In the genomic region with DNA sequence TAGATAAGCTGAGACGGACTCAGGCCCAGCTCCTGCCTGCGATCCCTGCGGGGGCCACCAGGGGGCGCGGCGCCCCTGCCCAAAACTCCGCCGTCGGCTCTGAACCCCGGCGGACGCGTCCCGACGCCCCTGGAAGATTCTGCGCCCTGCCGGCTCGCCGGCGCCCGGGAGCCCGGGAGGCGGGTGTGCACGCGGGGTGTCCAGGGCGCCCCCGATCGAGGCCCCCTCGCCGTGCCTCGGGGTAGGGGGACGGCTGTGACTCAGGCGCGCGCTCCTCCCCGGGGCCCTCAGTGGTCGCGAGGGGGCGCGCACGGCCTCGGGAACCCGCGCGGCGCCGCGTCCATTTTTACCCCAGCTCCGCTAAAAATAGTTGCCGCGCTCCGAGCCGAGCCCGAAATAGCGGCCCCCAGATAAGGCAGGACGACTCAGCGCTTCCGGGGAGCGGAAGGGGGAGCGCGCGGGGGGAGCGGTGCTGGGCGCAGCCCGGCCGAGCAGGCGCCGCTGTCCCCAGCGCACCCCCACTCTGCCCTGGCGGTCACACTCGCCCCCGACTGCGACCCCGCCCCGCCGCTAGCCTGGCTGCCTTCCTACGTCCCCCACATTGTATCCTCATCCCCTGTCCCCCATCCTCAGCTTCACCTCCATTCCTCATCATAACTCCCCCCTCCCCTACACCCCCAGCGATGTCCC, we compare ENCODE assay signal across 1 cellular context.
TF ChIP-seq lines count a peak whose summit lies in the region.

No MANE protein-coding gene starts in this region.

TF ChIP-seq in K562, 482 proteins besides CTCF, POLR2A, EP300 and RAD21 (continued from another document and continues in another):
- TF ChIP-seq JUN (IDR thresholded peaks at IDR 0.05; ENCODE audit: borderline replicate concordance, low read depth, low read length), result peak; percentile 61; the same call in 1 of the 2 replicates
- no peak for TF ChIP-seq JUN (CRISPR knock-in tag; IDR thresholded peaks at IDR 0.05; ENCODE audit: borderline replicate concordance)
- TF ChIP-seq, protein P1, sequence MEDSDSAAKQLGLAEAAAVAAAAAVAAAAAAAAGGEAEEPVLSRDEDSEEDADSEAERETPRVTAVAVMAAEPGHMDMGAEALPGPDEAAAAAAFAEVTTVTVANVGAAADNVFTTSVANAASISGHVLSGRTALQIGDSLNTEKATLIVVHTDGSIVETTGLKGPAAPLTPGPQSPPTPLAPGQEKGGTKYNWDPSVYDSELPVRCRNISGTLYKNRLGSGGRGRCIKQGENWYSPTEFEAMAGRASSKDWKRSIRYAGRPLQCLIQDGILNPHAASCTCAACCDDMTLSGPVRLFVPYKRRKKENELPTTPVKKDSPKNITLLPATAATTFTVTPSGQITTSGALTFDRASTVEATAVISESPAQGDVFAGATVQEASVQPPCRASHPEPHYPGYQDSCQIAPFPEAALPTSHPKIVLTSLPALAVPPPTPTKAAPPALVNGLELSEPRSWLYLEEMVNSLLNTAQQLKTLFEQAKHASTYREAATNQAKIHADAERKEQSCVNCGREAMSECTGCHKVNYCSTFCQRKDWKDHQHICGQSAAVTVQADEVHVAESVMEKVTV (CRISPR knock-in tag; IDR thresholded peaks at IDR 0.05), result peak; percentile 94
- TF ChIP-seq ETV5 (CRISPR knock-in tag; IDR thresholded peaks at IDR 0.05; ENCODE audit: low read depth), result peak; percentile 100
- no peak for TF ChIP-seq BRD9 (IDR thresholded peaks at IDR 0.05; ENCODE audit: low read depth, partially characterized antibody)
- no peak for TF ChIP-seq RBM15 (IDR thresholded peaks at IDR 0.05; ENCODE audit: insufficient read depth, low read length)
- TF ChIP-seq, protein P2, sequence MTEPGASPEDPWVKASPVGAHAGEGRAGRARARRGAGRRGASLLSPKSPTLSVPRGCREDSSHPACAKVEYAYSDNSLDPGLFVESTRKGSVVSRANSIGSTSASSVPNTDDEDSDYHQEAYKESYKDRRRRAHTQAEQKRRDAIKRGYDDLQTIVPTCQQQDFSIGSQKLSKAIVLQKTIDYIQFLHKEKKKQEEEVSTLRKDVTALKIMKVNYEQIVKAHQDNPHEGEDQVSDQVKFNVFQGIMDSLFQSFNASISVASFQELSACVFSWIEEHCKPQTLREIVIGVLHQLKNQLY (CRISPR knock-in tag; conservative IDR thresholded peaks at IDR 0.05), result no peak
- TF ChIP-seq ETS2 (tag; IDR thresholded peaks at IDR 0.05; ENCODE audit: borderline replicate concordance, poor library complexity, severe bottlenecking), result peak; percentile 75
- 0 out of 2 replicates have a peak, but pooled peaks have one; percentile 40 for TF ChIP-seq ERF (CRISPR knock-in tag; IDR thresholded peaks at IDR 0.05)
- no peak for TF ChIP-seq MIER1 (IDR thresholded peaks at IDR 0.05; ENCODE audit: low read depth)
- TF ChIP-seq, protein P3, sequence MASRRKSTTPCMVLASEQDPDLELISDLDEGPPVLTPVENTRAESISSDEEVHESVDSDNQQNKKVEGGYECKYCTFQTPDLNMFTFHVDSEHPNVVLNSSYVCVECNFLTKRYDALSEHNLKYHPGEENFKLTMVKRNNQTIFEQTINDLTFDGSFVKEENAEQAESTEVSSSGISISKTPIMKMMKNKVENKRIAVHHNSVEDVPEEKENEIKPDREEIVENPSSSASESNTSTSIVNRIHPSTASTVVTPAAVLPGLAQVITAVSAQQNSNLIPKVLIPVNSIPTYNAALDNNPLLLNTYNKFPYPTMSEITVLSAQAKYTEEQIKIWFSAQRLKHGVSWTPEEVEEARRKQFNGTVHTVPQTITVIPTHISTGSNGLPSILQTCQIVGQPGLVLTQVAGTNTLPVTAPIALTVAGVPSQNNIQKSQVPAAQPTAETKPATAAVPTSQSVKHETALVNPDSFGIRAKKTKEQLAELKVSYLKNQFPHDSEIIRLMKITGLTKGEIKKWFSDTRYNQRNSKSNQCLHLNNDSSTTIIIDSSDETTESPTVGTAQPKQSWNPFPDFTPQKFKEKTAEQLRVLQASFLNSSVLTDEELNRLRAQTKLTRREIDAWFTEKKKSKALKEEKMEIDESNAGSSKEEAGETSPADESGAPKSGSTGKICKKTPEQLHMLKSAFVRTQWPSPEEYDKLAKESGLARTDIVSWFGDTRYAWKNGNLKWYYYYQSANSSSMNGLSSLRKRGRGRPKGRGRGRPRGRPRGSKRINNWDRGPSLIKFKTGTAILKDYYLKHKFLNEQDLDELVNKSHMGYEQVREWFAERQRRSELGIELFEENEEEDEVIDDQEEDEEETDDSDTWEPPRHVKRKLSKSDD (conservative IDR thresholded peaks at IDR 0.05; ENCODE audit: low read length), result no peak
- 0 out of 2 replicates have a peak, but pooled peaks have one; percentile 24 for TF ChIP-seq MTA2 (IDR thresholded peaks at IDR 0.05; ENCODE audit: low read depth)
- peak; percentile 47 for TF ChIP-seq ZFP36 (IDR thresholded peaks at IDR 0.05; ENCODE audit: low read depth, low read length, partially characterized antibody)
- TF ChIP-seq TBP (optimal IDR thresholded peaks at IDR 0.05; ENCODE audit: low read depth, low read length), result peak; percentile 67
- TF ChIP-seq ZNF778 (CRISPR knock-in tag; IDR thresholded peaks at IDR 0.05), result no peak
- no peak for TF ChIP-seq SNIP1 (IDR thresholded peaks at IDR 0.05; ENCODE audit: low read depth)
- TF ChIP-seq, protein P4, sequence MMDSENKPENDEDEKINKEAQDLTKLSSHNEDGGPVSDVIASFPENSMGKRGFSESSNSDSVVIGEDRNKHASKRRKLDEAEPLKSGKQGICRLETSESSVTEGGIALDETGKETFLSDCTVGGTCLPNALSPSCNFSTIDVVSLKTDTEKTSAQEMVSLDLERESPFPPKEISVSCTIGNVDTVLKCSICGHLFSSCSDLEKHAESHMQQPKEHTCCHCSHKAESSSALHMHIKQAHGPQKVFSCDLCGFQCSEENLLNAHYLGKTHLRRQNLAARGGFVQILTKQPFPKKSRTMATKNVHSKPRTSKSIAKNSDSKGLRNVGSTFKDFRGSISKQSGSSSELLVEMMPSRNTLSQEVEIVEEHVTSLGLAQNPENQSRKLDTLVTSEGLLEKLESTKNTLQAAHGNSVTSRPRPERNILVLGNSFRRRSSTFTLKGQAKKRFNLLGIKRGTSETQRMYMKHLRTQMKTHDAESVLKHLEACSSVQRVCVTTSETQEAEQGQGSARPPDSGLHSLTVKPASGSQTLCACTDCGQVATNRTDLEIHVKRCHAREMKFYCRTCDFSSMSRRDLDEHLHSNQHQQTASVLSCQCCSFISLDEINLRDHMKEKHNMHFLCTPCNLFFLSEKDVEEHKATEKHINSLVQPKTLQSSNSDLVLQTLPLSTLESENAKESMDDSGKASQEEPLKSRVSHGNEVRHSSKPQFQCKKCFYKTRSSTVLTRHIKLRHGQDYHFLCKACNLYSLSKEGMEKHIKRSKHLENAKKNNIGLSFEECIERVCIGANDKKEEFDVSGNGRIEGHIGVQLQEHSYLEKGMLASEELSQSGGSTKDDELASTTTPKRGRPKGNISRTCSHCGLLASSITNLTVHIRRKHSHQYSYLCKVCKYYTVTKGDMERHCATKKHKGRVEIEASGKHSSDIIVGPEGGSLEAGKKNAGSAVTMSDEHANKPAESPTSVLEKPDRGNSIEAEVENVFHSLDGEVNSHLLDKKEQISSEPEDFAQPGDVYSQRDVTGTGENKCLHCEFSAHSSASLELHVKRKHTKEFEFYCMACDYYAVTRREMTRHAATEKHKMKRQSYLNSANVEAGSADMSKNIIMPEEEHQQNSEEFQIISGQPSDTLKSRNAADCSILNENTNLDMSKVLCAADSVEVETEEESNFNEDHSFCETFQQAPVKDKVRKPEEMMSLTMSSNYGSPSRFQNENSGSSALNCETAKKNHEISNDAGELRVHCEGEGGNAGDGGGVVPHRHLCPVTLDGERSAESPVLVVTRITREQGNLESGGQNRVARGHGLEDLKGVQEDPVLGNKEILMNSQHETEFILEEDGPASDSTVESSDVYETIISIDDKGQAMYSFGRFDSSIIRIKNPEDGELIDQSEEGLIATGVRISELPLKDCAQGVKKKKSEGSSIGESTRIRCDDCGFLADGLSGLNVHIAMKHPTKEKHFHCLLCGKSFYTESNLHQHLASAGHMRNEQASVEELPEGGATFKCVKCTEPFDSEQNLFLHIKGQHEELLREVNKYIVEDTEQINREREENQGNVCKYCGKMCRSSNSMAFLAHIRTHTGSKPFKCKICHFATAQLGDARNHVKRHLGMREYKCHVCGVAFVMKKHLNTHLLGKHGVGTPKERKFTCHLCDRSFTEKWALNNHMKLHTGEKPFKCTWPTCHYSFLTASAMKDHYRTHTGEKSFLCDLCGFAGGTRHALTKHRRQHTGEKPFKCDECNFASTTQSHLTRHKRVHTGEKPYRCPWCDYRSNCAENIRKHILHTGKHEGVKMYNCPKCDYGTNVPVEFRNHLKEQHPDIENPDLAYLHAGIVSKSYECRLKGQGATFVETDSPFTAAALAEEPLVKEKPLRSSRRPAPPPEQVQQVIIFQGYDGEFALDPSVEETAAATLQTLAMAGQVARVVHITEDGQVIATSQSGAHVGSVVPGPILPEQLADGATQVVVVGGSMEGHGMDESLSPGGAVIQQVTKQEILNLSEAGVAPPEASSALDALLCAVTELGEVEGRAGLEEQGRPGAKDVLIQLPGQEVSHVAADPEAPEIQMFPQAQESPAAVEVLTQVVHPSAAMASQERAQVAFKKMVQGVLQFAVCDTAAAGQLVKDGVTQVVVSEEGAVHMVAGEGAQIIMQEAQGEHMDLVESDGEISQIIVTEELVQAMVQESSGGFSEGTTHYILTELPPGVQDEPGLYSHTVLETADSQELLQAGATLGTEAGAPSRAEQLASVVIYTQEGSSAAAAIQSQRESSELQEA (IDR thresholded peaks at IDR 0.05; ENCODE audit: low read depth), result no peak
- no peak for TF ChIP-seq ZNF253 (CRISPR knock-in tag; conservative IDR thresholded peaks at IDR 0.05)
- TF ChIP-seq RFX7 (CRISPR knock-in tag; IDR thresholded peaks at IDR 0.05), result no peak
- TF ChIP-seq, protein P5, sequence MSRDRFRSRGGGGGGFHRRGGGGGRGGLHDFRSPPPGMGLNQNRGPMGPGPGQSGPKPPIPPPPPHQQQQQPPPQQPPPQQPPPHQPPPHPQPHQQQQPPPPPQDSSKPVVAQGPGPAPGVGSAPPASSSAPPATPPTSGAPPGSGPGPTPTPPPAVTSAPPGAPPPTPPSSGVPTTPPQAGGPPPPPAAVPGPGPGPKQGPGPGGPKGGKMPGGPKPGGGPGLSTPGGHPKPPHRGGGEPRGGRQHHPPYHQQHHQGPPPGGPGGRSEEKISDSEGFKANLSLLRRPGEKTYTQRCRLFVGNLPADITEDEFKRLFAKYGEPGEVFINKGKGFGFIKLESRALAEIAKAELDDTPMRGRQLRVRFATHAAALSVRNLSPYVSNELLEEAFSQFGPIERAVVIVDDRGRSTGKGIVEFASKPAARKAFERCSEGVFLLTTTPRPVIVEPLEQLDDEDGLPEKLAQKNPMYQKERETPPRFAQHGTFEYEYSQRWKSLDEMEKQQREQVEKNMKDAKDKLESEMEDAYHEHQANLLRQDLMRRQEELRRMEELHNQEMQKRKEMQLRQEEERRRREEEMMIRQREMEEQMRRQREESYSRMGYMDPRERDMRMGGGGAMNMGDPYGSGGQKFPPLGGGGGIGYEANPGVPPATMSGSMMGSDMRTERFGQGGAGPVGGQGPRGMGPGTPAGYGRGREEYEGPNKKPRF (IDR thresholded peaks at IDR 0.05; ENCODE audit: low read depth, low read length), result no peak
- TF ChIP-seq, protein P6, sequence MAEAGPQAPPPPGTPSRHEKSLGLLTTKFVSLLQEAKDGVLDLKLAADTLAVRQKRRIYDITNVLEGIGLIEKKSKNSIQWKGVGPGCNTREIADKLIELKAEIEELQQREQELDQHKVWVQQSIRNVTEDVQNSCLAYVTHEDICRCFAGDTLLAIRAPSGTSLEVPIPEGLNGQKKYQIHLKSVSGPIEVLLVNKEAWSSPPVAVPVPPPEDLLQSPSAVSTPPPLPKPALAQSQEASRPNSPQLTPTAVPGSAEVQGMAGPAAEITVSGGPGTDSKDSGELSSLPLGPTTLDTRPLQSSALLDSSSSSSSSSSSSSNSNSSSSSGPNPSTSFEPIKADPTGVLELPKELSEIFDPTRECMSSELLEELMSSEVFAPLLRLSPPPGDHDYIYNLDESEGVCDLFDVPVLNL (CRISPR knock-in tag; IDR thresholded peaks at IDR 0.05; ENCODE audit: low read depth), result no peak
- no peak for TF ChIP-seq MECOM (CRISPR knock-in tag; IDR thresholded peaks at IDR 0.05)
- no peak for TF ChIP-seq BRD4 (IDR thresholded peaks at IDR 0.05)
- TF ChIP-seq JUND (IDR thresholded peaks at IDR 0.05; ENCODE audit: borderline replicate concordance, low read depth, low read length), result peak; percentile 89
- TF ChIP-seq JUND (tag; IDR thresholded peaks at IDR 0.05; ENCODE audit: borderline replicate concordance, low read depth, low read length), result peak; percentile 51; the same call in 1 of the 3 replicates
- TF ChIP-seq, protein P7, sequence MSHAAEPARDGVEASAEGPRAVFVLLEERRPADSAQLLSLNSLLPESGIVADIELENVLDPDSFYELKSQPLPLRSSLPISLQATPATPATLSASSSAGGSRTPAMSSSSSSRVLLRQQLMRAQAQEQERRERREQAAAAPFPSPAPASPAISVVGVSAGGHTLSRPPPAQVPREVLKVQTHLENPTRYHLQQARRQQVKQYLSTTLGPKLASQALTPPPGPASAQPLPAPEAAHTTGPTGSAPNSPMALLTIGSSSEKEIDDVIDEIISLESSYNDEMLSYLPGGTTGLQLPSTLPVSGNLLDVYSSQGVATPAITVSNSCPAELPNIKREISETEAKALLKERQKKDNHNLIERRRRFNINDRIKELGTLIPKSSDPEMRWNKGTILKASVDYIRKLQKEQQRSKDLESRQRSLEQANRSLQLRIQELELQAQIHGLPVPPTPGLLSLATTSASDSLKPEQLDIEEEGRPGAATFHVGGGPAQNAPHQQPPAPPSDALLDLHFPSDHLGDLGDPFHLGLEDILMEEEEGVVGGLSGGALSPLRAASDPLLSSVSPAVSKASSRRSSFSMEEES (CRISPR knock-in tag; IDR thresholded peaks at IDR 0.05), result no peak
- TF ChIP-seq DPF2 (IDR thresholded peaks at IDR 0.05), result peak; percentile 63
- no peak for TF ChIP-seq SRSF9 (IDR thresholded peaks at IDR 0.05; ENCODE audit: borderline replicate concordance, low read depth, low read length)
- no peak for TF ChIP-seq SMAD2 (IDR thresholded peaks at IDR 0.05; ENCODE audit: low read depth, low read length)
- peak; percentile 97 for TF ChIP-seq RNF2 (IDR thresholded peaks at IDR 0.05)
- peak; percentile 57; the same call in 1 of the 2 replicates for TF ChIP-seq PHF8 (IDR thresholded peaks at IDR 0.05; ENCODE audit: borderline replicate concordance, low read length)
- TF ChIP-seq U2AF2 (optimal IDR thresholded peaks at IDR 0.05; ENCODE audit: low read depth, low read length), result no peak
- no peak for TF ChIP-seq ZNF444 (CRISPR knock-in tag; IDR thresholded peaks at IDR 0.05)
- TF ChIP-seq, protein P8, sequence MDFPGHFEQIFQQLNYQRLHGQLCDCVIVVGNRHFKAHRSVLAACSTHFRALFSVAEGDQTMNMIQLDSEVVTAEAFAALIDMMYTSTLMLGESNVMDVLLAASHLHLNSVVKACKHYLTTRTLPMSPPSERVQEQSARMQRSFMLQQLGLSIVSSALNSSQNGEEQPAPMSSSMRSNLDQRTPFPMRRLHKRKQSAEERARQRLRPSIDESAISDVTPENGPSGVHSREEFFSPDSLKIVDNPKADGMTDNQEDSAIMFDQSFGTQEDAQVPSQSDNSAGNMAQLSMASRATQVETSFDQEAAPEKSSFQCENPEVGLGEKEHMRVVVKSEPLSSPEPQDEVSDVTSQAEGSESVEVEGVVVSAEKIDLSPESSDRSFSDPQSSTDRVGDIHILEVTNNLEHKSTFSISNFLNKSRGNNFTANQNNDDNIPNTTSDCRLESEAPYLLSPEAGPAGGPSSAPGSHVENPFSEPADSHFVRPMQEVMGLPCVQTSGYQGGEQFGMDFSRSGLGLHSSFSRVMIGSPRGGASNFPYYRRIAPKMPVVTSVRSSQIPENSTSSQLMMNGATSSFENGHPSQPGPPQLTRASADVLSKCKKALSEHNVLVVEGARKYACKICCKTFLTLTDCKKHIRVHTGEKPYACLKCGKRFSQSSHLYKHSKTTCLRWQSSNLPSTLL (IDR thresholded peaks at IDR 0.05), result no peak
- peak; percentile 47; the same call in 1 of the 2 replicates for TF ChIP-seq HCFC1 (IDR thresholded peaks at IDR 0.05; ENCODE audit: low read depth, low read length)
- no peak for TF ChIP-seq SMARCE1 (IDR thresholded peaks at IDR 0.05)
- TF ChIP-seq ZNF408 (CRISPR knock-in tag; IDR thresholded peaks at IDR 0.05; ENCODE audit: low read depth), result no peak
